In the genomic region with DNA sequence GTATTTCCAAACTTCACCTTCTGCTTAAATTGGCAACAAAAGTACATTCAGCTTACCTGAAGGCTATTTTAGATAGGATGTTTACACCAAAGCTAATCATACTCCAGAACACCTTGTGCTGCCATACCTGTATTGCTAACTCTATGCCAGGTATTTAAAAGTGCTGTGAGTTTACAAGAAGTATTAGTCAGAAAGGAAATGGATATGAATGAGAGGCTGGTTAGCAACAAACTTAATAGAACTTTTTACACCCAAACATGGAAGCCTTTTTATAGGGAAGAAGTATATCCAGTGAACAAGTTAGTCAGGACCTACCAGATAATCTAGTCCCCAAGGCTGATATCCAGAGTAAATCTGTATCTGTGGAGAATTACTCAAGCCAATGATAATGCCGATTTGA, we compare ENCODE assay signal across 22 cellular contexts.
DNase-seq lines count a peak whose midpoint lies in the region; ATAC-seq, FAIRE-seq and TF ChIP-seq lines count a peak whose summit lies in the region.
"Had no signal": no experiment of that assay in that cellular context is flagged by ENCODE, and none has a peak within 500 bp of the region (broad histone marks: within the 10 kb centered on the region; RNA-seq: fewer than 3 reads in every experiment).

No MANE protein-coding gene starts in this region.

- H3K9me3 ChIP-seq in mesenchymal stem cell (ENCODE audit: control insufficient read depth, low read length) = no peaks in the 10 kb centered on the region
- H3K9me3 ChIP-seq: BE2C, MG63 had no signal

- H3K23ac ChIP-seq in mesenchymal stem cell (ENCODE audit: low read length in 2 of 2) = no peak overlapping the region

- DNase-seq in bronchial epithelial cell (ENCODE audit: low read depth) (peak; percentile 79), kidney tubule cell (ENCODE audit: low spot score) (peak; percentile 16), NCI-H187 (lab: John Stamatoyannopoulos, UW) (no peak), urothelium cell line (ENCODE audit: low spot score) (no peak), mesenchymal stem cell (no peak)
- no peak for DNase-seq in activated naive CD4-positive, alpha-beta T cell treated with anti-CD3 and anti-CD28 coated beads, Interleukin-2, amount 50 U/mL, for 72 hours (ENCODE audit: low spot score in 2 of 2)
- DNase-seq: BE2C, EL, GF-D8, MG63, NCI-H1417, NCI-H187 treated with DMSO at 0.1 percent for 48 hours, NCI-H2107, NCI-H446 treated with DMSO at 0.1 percent for 48 hours, NCI-H526 treated with DMSO at 0.1 percent for 48 hours, RPMI8226, SHP77 treated with DMSO at 0.1 percent for 48 hours, SW 1271 had no signal

- TF ChIP-seq CTCF in VCaP (conservative IDR thresholded peaks at IDR 0.05) = no peak
- TF ChIP-seq CTCF in bronchial epithelial cell (IDR thresholded peaks at IDR 0.05; ENCODE audit: insufficient read depth, low read length, severe bottlenecking) = no peak

- H3K79me1 ChIP-seq in mesenchymal stem cell (replicated peaks; ENCODE audit: low read length, poor library complexity, severe bottlenecking) = no peaks in the 10 kb centered on the region

- no peak for FAIRE-seq in bronchial epithelial cell (lab: Jason Lieb, UNC)
- FAIRE-seq in urothelium cell line (lab: Jason Lieb, UNC) = no peak
- FAIRE-seq: H1 had no signal

- no peak overlapping the region for H3K27ac Mint-ChIP-seq in activated naive CD4-positive, alpha-beta T cell treated with anti-CD3 and anti-CD28 coated beads, Interleukin-2, amount 50 U/mL, for 72 hours
- H3K27ac Mint-ChIP-seq: IgD-negative memory B cell had no signal

- ATAC-seq in activated naive CD4-positive, alpha-beta T cell treated with anti-CD3 and anti-CD28 coated beads, Interleukin-2, amount 50 U/mL, for 72 hours = no peak

- H4K91ac ChIP-seq in mesenchymal stem cell (ENCODE audit: low read length) = no peak overlapping the region

- no peak overlapping the region for H2BK120ac ChIP-seq in mesenchymal stem cell (ENCODE audit: low read depth, low read length)

- H4K8ac ChIP-seq in mesenchymal stem cell (ENCODE audit: low read length) = no peak overlapping the region

- no peak overlapping the region for H3K4ac ChIP-seq in mesenchymal stem cell (ENCODE audit: low read depth in 1 of 2, low read length in 2 of 2)

- no peak overlapping the region for H3K14ac ChIP-seq in mesenchymal stem cell (ENCODE audit: low read length in 2 of 2)

- H3K4me1 ChIP-seq in mesenchymal stem cell (ENCODE audit: control insufficient read depth, insufficient read depth, low read depth, low read length) = no peaks in the 10 kb centered on the region
- H3K4me1 ChIP-seq: BE2C had no signal

- no peak overlapping the region for H2BK12ac ChIP-seq in mesenchymal stem cell (ENCODE audit: low read length in 2 of 2)

- no peak overlapping the region for H2AK5ac ChIP-seq in mesenchymal stem cell (ENCODE audit: low read length, severe bottlenecking)

- H3K36me3 Mint-ChIP-seq in activated naive CD4-positive, alpha-beta T cell treated with anti-CD3 and anti-CD28 coated beads, Interleukin-2, amount 50 U/mL, for 72 hours = peaks cover 6 to 23% of the 10 kb centered on the region in 2 donors

- peak overlapping the region; percentile 45; the same call in 1 of the 2 replicates for H3K27ac ChIP-seq in VCaP
- no peak overlapping the region for H3K27ac ChIP-seq in mesenchymal stem cell (ENCODE audit: low read length, poor library complexity, severe bottlenecking)
- H3K27ac ChIP-seq: SK-N-MC had no signal

- H3K27me3 ChIP-seq in bronchial epithelial cell (ENCODE audit: control insufficient read depth, insufficient read depth, low read length) (no peaks in the 10 kb centered on the region), mesenchymal stem cell (ENCODE audit: control insufficient read depth in 1 of 2, insufficient read depth in 1 of 2, low read length in 2 of 2) (no peaks in the 10 kb centered on the region)
- H3K27me3 ChIP-seq: BE2C, MG63 had no signal

- 100% methylated on average over 1 of the region's 1 CpG for WGBS in mesenchymal stem cell

- no peak overlapping the region for H3K9ac ChIP-seq in mesenchymal stem cell (ENCODE audit: low read length)

- H3K9me3 Mint-ChIP-seq in activated naive CD4-positive, alpha-beta T cell treated with anti-CD3 and anti-CD28 coated beads, Interleukin-2, amount 50 U/mL, for 72 hours = no peaks in the 10 kb centered on the region
- H3K9me3 Mint-ChIP-seq: IgD-negative memory B cell had no signal

- no peak overlapping the region for H2BK15ac ChIP-seq in mesenchymal stem cell (ENCODE audit: low read depth, poor library complexity, severe bottlenecking)

- no peaks in the 10 kb centered on the region for H3K36me3 ChIP-seq in bronchial epithelial cell (ENCODE audit: control insufficient read depth, insufficient read depth, low read length)
- H3K36me3 ChIP-seq in mesenchymal stem cell (ENCODE audit: control insufficient read depth in 1 of 2, insufficient read depth in 2 of 2, low read depth in 1 of 2, low read length in 2 of 2) = no peaks in the 10 kb centered on the region
- H3K36me3 ChIP-seq: BE2C, MG63 had no signal

- no peak overlapping the region for H2BK5ac ChIP-seq in mesenchymal stem cell (ENCODE audit: low read depth, low read length, poor library complexity, severe bottlenecking)

- H2AFZ ChIP-seq in mesenchymal stem cell (ENCODE audit: low read depth, low read length) = no peak overlapping the region

- H3K4me3 ChIP-seq in bronchial epithelial cell (ENCODE audit: low read depth, low read length) = no peak overlapping the region
- no peak overlapping the region for H3K4me3 ChIP-seq in mesenchymal stem cell (ENCODE audit: insufficient read depth in 1 of 2, low read depth in 1 of 2, low read length in 2 of 2)
- H3K4me3 ChIP-seq: MG63, SK-N-MC had no signal

- H3K18ac ChIP-seq in mesenchymal stem cell (ENCODE audit: low read depth in 1 of 2, low read length in 2 of 2) = no peak overlapping the region

- no peak overlapping the region for H3K4me2 ChIP-seq in mesenchymal stem cell (ENCODE audit: low read length, poor library complexity, severe bottlenecking)

Comparison
In these comparisons a context has a peak if more than half of its experiments do, and no peak if none do; other contexts are left out.
1. DNase-seq: peak in bronchial epithelial cell (single experiment) and kidney tubule cell (single experiment); none in activated naive CD4-positive, alpha-beta T cell treated with anti-CD3 and anti-CD28 coated beads, Interleukin-2, amount 50 U/mL, for 72 hours (0 of 2), NCI-H187 (0 of 2), urothelium cell line (single experiment) and mesenchymal stem cell (single experiment).